1 cellular context compared by ENCODE assay signal in the genomic region with DNA sequence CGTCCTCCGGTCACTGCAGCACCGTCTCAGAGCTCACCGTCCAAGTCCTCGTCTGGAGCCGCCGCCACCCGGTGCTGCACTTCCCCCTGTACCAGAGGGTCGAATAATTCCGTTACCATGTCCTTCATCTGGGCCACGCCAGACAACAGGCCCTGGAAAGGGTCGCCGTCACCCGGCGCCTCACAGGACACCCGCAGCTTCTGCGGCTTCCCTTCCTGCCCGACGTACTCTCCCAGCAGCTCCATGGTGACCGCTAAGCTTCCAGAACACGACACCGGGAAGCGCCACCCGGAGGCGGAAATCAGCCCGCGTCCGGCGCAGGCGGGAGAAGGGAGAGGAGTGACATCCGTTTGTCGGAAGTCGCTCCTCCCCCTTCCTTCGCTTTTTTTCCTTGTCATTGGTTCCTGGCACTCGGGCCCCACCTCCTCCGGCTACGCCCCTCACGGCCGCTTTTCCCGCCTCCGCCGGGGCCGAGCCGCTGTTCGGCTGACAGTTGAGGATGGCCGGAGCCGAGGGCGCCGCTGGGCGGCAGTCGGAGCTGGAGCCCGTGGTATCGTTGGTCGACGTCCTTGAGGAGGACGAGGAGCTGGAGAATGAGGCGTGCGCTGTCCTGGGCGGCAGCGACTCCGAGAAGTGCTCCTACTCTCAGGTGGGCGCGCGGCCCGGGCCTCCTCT.
A peak's percentile ranks its signal among the peaks of the same experiment; 100 is the strongest.
TF ChIP-seq lines count a peak whose summit lies in the region.

A gene with protein sequence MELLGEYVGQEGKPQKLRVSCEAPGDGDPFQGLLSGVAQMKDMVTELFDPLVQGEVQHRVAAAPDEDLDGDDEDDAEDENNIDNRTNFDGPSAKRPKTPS (minus strand): TSS at position 273 of the 675 bp plus-strand sequence. CDS start 28 bp downstream, at position 245.
A gene with protein sequence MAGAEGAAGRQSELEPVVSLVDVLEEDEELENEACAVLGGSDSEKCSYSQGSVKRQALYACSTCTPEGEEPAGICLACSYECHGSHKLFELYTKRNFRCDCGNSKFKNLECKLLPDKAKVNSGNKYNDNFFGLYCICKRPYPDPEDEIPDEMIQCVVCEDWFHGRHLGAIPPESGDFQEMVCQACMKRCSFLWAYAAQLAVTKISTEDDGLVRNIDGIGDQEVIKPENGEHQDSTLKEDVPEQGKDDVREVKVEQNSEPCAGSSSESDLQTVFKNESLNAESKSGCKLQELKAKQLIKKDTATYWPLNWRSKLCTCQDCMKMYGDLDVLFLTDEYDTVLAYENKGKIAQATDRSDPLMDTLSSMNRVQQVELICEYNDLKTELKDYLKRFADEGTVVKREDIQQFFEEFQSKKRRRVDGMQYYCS (plus strand): TSS at position 464 of the 675 bp plus-strand sequence. CDS start 36 bp downstream, at position 500.

TF ChIP-seq in HepG2, 621 proteins besides CTCF, POLR2A, EP300 and RAD21 (continues in another document):
- TF ChIP-seq IRF2 (CRISPR knock-in tag; IDR thresholded peaks at IDR 0.05) (peak; percentile 67), ZNF83 (CRISPR knock-in tag; IDR thresholded peaks at IDR 0.05; ENCODE audit: borderline replicate concordance) (no peak), TOE1 (CRISPR knock-in tag; IDR thresholded peaks at IDR 0.05) (peak; percentile 52; the same call in 1 of the 2 replicates), HMG20A (CRISPR knock-in tag; IDR thresholded peaks at IDR 0.05; ENCODE audit: borderline replicate concordance) (no peak), ZFP36L1 (CRISPR knock-in tag; IDR thresholded peaks at IDR 0.05) (peak; percentile 72; the same call in 1 of the 2 replicates), ZNF296 (CRISPR knock-in tag; conservative IDR thresholded peaks at IDR 0.05) (no peak), ZBTB1 (CRISPR knock-in tag; IDR thresholded peaks at IDR 0.05; ENCODE audit: borderline replicate concordance) (no peak), ZFP36 (IDR thresholded peaks at IDR 0.05; ENCODE audit: borderline replicate concordance, low read depth, low read length, partially characterized antibody) (no peak), TEAD2 (CRISPR knock-in tag; IDR thresholded peaks at IDR 0.05) (no peak), AGO1 (IDR thresholded peaks at IDR 0.05; ENCODE audit: low read depth, low read length, poor library complexity, severe bottlenecking) (peak; percentile 77), ELF3 (CRISPR knock-in tag; IDR thresholded peaks at IDR 0.05) (peak; percentile 98), ZNF101 (CRISPR knock-in tag; IDR thresholded peaks at IDR 0.05; ENCODE audit: borderline replicate concordance, low read depth) (no peak), HOXA9 (CRISPR knock-in tag; IDR thresholded peaks at IDR 0.05; ENCODE audit: borderline replicate concordance) (peak; percentile 76; the same call in 1 of the 2 replicates), SOX5 (CRISPR knock-in tag; IDR thresholded peaks at IDR 0.05; ENCODE audit: borderline replicate concordance) (peak; percentile 31), THYN1 (CRISPR knock-in tag; IDR thresholded peaks at IDR 0.05; ENCODE audit: borderline replicate concordance, low read depth) (no peak), NFKB2 (CRISPR knock-in tag; IDR thresholded peaks at IDR 0.05; ENCODE audit: borderline replicate concordance) (peak; percentile 91; the same call in 1 of the 2 replicates), PHB2 (IDR thresholded peaks at IDR 0.05; ENCODE audit: partially characterized antibody) (no peak), ZNF329 (CRISPR knock-in tag; IDR thresholded peaks at IDR 0.05; ENCODE audit: low read depth) (peak; percentile 69; the same call in 1 of the 2 replicates), KDM3A (CRISPR knock-in tag; IDR thresholded peaks at IDR 0.05; ENCODE audit: low read depth) (peak; percentile 27; the same call in 1 of the 2 replicates), KDM5B (CRISPR knock-in tag; IDR thresholded peaks at IDR 0.05; ENCODE audit: borderline replicate concordance) (peak; percentile 93), ZNF256 (CRISPR knock-in tag; conservative IDR thresholded peaks at IDR 0.05) (0 out of 2 replicates have a peak, but pooled peaks have one; percentile 66), NFE2L2 (IDR thresholded peaks at IDR 0.05; ENCODE audit: low read length) (no peak), IRX3 (CRISPR knock-in tag; IDR thresholded peaks at IDR 0.05; ENCODE audit: borderline replicate concordance, low read depth) (no peak), HOXA5 (CRISPR knock-in tag; IDR thresholded peaks at IDR 0.05) (0 out of 2 replicates have a peak, but pooled peaks have one; percentile 16), MXD4 (CRISPR knock-in tag; IDR thresholded peaks at IDR 0.05) (peak; percentile 64; the same call in 1 of the 2 replicates), ZNF446 (CRISPR knock-in tag; IDR thresholded peaks at IDR 0.05) (0 out of 2 replicates have a peak, but pooled peaks have one; percentile 22), ZNF749 (CRISPR knock-in tag; IDR thresholded peaks at IDR 0.05; ENCODE audit: borderline replicate concordance) (peak; percentile 67; the same call in 1 of the 2 replicates), ZNF776 (CRISPR knock-in tag; IDR thresholded peaks at IDR 0.05) (peak; percentile 77; the same call in 1 of the 2 replicates)
- TF ChIP-seq, protein P1, sequence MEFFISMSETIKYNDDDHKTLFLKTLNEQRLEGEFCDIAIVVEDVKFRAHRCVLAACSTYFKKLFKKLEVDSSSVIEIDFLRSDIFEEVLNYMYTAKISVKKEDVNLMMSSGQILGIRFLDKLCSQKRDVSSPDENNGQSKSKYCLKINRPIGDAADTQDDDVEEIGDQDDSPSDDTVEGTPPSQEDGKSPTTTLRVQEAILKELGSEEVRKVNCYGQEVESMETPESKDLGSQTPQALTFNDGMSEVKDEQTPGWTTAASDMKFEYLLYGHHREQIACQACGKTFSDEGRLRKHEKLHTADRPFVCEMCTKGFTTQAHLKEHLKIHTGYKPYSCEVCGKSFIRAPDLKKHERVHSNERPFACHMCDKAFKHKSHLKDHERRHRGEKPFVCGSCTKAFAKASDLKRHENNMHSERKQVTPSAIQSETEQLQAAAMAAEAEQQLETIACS (CRISPR knock-in tag; IDR thresholded peaks at IDR 0.05), result no peak
- TF ChIP-seq, protein P2, sequence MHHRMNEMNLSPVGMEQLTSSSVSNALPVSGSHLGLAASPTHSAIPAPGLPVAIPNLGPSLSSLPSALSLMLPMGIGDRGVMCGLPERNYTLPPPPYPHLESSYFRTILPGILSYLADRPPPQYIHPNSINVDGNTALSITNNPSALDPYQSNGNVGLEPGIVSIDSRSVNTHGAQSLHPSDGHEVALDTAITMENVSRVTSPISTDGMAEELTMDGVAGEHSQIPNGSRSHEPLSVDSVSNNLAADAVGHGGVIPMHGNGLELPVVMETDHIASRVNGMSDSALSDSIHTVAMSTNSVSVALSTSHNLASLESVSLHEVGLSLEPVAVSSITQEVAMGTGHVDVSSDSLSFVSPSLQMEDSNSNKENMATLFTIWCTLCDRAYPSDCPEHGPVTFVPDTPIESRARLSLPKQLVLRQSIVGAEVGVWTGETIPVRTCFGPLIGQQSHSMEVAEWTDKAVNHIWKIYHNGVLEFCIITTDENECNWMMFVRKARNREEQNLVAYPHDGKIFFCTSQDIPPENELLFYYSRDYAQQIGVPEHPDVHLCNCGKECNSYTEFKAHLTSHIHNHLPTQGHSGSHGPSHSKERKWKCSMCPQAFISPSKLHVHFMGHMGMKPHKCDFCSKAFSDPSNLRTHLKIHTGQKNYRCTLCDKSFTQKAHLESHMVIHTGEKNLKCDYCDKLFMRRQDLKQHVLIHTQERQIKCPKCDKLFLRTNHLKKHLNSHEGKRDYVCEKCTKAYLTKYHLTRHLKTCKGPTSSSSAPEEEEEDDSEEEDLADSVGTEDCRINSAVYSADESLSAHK (CRISPR knock-in tag; IDR thresholded peaks at IDR 0.05; ENCODE audit: borderline replicate concordance), result no peak
- TF ChIP-seq, protein P3, sequence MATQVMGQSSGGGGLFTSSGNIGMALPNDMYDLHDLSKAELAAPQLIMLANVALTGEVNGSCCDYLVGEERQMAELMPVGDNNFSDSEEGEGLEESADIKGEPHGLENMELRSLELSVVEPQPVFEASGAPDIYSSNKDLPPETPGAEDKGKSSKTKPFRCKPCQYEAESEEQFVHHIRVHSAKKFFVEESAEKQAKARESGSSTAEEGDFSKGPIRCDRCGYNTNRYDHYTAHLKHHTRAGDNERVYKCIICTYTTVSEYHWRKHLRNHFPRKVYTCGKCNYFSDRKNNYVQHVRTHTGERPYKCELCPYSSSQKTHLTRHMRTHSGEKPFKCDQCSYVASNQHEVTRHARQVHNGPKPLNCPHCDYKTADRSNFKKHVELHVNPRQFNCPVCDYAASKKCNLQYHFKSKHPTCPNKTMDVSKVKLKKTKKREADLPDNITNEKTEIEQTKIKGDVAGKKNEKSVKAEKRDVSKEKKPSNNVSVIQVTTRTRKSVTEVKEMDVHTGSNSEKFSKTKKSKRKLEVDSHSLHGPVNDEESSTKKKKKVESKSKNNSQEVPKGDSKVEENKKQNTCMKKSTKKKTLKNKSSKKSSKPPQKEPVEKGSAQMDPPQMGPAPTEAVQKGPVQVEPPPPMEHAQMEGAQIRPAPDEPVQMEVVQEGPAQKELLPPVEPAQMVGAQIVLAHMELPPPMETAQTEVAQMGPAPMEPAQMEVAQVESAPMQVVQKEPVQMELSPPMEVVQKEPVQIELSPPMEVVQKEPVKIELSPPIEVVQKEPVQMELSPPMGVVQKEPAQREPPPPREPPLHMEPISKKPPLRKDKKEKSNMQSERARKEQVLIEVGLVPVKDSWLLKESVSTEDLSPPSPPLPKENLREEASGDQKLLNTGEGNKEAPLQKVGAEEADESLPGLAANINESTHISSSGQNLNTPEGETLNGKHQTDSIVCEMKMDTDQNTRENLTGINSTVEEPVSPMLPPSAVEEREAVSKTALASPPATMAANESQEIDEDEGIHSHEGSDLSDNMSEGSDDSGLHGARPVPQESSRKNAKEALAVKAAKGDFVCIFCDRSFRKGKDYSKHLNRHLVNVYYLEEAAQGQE (IDR thresholded peaks at IDR 0.05; ENCODE audit: borderline replicate concordance in 1 of 2, low read depth in 1 of 2, low read length in 2 of 2), result peak in 1 of 2 experiments; percentile 17; a peak in 2 of 4 replicates
- TF ChIP-seq, protein P4, sequence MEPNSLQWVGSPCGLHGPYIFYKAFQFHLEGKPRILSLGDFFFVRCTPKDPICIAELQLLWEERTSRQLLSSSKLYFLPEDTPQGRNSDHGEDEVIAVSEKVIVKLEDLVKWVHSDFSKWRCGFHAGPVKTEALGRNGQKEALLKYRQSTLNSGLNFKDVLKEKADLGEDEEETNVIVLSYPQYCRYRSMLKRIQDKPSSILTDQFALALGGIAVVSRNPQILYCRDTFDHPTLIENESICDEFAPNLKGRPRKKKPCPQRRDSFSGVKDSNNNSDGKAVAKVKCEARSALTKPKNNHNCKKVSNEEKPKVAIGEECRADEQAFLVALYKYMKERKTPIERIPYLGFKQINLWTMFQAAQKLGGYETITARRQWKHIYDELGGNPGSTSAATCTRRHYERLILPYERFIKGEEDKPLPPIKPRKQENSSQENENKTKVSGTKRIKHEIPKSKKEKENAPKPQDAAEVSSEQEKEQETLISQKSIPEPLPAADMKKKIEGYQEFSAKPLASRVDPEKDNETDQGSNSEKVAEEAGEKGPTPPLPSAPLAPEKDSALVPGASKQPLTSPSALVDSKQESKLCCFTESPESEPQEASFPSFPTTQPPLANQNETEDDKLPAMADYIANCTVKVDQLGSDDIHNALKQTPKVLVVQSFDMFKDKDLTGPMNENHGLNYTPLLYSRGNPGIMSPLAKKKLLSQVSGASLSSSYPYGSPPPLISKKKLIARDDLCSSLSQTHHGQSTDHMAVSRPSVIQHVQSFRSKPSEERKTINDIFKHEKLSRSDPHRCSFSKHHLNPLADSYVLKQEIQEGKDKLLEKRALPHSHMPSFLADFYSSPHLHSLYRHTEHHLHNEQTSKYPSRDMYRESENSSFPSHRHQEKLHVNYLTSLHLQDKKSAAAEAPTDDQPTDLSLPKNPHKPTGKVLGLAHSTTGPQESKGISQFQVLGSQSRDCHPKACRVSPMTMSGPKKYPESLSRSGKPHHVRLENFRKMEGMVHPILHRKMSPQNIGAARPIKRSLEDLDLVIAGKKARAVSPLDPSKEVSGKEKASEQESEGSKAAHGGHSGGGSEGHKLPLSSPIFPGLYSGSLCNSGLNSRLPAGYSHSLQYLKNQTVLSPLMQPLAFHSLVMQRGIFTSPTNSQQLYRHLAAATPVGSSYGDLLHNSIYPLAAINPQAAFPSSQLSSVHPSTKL (CRISPR knock-in tag; IDR thresholded peaks at IDR 0.05), result peak; percentile 51; the same call in 1 of the 2 replicates
- TF ChIP-seq, protein P5, sequence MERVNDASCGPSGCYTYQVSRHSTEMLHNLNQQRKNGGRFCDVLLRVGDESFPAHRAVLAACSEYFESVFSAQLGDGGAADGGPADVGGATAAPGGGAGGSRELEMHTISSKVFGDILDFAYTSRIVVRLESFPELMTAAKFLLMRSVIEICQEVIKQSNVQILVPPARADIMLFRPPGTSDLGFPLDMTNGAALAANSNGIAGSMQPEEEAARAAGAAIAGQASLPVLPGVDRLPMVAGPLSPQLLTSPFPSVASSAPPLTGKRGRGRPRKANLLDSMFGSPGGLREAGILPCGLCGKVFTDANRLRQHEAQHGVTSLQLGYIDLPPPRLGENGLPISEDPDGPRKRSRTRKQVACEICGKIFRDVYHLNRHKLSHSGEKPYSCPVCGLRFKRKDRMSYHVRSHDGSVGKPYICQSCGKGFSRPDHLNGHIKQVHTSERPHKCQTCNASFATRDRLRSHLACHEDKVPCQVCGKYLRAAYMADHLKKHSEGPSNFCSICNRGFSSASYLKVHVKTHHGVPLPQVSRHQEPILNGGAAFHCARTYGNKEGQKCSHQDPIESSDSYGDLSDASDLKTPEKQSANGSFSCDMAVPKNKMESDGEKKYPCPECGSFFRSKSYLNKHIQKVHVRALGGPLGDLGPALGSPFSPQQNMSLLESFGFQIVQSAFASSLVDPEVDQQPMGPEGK (CRISPR knock-in tag; IDR thresholded peaks at IDR 0.05), result 0 out of 2 replicates have a peak, but pooled peaks have one; percentile 5
- TF ChIP-seq, protein P6, sequence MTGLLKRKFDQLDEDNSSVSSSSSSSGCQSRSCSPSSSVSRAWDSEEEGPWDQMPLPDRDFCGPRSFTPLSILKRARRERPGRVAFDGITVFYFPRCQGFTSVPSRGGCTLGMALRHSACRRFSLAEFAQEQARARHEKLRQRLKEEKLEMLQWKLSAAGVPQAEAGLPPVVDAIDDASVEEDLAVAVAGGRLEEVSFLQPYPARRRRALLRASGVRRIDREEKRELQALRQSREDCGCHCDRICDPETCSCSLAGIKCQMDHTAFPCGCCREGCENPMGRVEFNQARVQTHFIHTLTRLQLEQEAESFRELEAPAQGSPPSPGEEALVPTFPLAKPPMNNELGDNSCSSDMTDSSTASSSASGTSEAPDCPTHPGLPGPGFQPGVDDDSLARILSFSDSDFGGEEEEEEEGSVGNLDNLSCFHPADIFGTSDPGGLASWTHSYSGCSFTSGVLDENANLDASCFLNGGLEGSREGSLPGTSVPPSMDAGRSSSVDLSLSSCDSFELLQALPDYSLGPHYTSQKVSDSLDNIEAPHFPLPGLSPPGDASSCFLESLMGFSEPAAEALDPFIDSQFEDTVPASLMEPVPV (CRISPR knock-in tag; IDR thresholded peaks at IDR 0.05), result peak; percentile 74; the same call in 1 of the 2 replicates
- TF ChIP-seq, protein P7, sequence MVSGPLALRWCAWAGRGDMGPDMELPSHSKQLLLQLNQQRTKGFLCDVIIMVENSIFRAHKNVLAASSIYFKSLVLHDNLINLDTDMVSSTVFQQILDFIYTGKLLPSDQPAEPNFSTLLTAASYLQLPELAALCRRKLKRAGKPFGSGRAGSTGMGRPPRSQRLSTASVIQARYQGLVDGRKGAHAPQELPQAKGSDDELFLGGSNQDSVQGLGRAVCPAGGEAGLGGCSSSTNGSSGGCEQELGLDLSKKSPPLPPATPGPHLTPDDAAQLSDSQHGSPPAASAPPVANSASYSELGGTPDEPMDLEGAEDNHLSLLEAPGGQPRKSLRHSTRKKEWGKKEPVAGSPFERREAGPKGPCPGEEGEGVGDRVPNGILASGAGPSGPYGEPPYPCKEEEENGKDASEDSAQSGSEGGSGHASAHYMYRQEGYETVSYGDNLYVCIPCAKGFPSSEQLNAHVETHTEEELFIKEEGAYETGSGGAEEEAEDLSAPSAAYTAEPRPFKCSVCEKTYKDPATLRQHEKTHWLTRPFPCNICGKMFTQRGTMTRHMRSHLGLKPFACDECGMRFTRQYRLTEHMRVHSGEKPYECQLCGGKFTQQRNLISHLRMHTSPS (CRISPR knock-in tag; IDR thresholded peaks at IDR 0.05; ENCODE audit: low read depth), result no peak; the same call in 1 of the 2 replicates
